ENCODE assay signal across 40 cellular contexts in the genomic region with DNA sequence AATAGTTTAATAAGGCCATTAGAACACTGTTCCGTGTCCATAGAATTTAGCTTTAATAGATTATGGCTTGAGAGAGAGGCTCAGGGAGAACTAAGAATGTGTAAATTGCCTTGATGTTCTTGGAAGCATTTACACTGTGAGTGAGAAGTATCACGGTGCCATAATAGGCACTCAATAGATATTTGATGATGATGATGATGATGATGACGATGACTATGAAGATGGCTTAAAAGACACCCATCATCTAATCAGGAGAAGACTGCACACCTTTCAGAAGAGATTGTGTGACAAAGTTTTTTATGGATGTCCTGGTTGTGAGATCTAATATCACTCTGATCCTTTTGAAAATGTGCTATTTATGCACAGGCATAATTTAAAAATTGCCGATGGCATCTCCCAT.
"Had no signal": no experiment of that assay in that cellular context is flagged by ENCODE, and none has a peak within 500 bp of the region (broad histone marks: within the 10 kb centered on the region; RNA-seq: fewer than 3 reads in every experiment).

No MANE protein-coding gene starts in this region.

- H3K4me1 ChIP-seq: adrenal gland, body of pancreas had no signal

- H3K9me3 Mint-ChIP-seq: activated naive CD4-positive, alpha-beta T cell treated with anti-CD3 and anti-CD28 coated beads for 36 hours; activated naive CD4-positive, alpha-beta T cell treated with anti-CD3 and anti-CD28 coated beads, Interleukin-2, amount 10 ng/mL, durations not matched to agents 7 days and 5 days; activated naive CD4-positive, alpha-beta T cell treated with anti-CD3 and anti-CD28 coated beads, Interleukin-2, amount 50 U/mL, for 24 hours; activated naive CD4-positive, alpha-beta T cell treated with anti-CD3 and anti-CD28 coated beads, Interleukin-2, amount 50 U/mL, for 72 hours; activated naive CD8-positive, alpha-beta T cell treated with anti-CD3 and anti-CD28 coated beads for 36 hours; activated naive CD8-positive, alpha-beta T cell treated with anti-CD3 and anti-CD28 coated beads, Interleukin-2, amount 10 ng/mL, durations not matched to agents 7 days and 5 days; activated naive CD8-positive, alpha-beta T cell treated with anti-CD3 and anti-CD28 coated beads, Interleukin-2, amount 50 U/mL, for 24 hours; activated T-cell treated with anti-CD3 and anti-CD28 coated beads, Interleukin-2, amount 50 U/mL, for 24 hours; activated T-cell treated with anti-CD3 and anti-CD28 coated beads, Interleukin-2, amount 50 U/mL, for 4 hours; activated T-cell treated with anti-CD3 and anti-CD28 coated beads, Interleukin-2, amount 50 U/mL, for 72 hours; activated T-helper 1 cell treated with anti-CD3 and anti-CD28 coated beads, Interleukin-12 subunit alpha, Interleukin-12 subunit beta, Interleukin-2, Interleukin-4 antibody, amounts not matched to agents 30 ng/mL and 10 ng/mL and 1 ng/mL, durations not matched to agents 14 hours and 24 hours and 36 hours; activated T-helper 17 cell treated with anti-CD3 and anti-CD28 coated beads, Interleukin-2, amount 50 U/mL, for 72 hours; activated T-helper 2 cell treated with anti-CD3 and anti-CD28 coated beads, Interferon-gamma antibody, Interleukin-2, Interleukin-4, amounts not matched to agents 10 μg/mL and 5 μg/mL and 100 μg/mL, durations not matched to agents 14 hours and 24 hours and 36 hours; brain; central memory CD8-positive, alpha-beta T cell had no signal

- H3K36me3 ChIP-seq: adrenal gland, brain microvascular endothelial cell, breast epithelium had no signal

- H3K27ac ChIP-seq: adrenal gland, ascending aorta, body of pancreas, brain microvascular endothelial cell, breast epithelium, cardiac muscle cell had no signal

- H3K4me1 Mint-ChIP-seq: activated naive CD4-positive, alpha-beta T cell treated with anti-CD3 and anti-CD28 coated beads, Interleukin-2, amount 10 ng/mL, durations not matched to agents 7 days and 5 days; activated naive CD4-positive, alpha-beta T cell treated with anti-CD3 and anti-CD28 coated beads, Interleukin-2, amount 50 U/mL, for 24 hours; activated naive CD8-positive, alpha-beta T cell treated with anti-CD3 and anti-CD28 coated beads for 36 hours; activated naive CD8-positive, alpha-beta T cell treated with anti-CD3 and anti-CD28 coated beads, Interleukin-2, amount 10 ng/mL, durations not matched to agents 7 days and 5 days; activated naive CD8-positive, alpha-beta T cell treated with anti-CD3 and anti-CD28 coated beads, Interleukin-2, amount 50 U/mL, for 24 hours; activated T-helper 17 cell treated with anti-CD3 and anti-CD28 coated beads, Interleukin-2, amount 50 U/mL, for 72 hours; central memory CD8-positive, alpha-beta T cell had no signal

- H3K27me3 Mint-ChIP-seq: activated naive CD8-positive, alpha-beta T cell; activated T-cell treated with anti-CD3 and anti-CD28 coated beads, Interleukin-2, amount 50 U/mL, for 24 hours; activated T-helper 17 cell treated with anti-CD3 and anti-CD28 coated beads, Interleukin-2, amount 50 U/mL, for 72 hours; brain; central memory CD8-positive, alpha-beta T cell had no signal

- H3K36me3 Mint-ChIP-seq: activated naive CD4-positive, alpha-beta T cell treated with anti-CD3 and anti-CD28 coated beads, Interleukin-2, amount 10 ng/mL, durations not matched to agents 7 days and 5 days; activated naive CD4-positive, alpha-beta T cell treated with anti-CD3 and anti-CD28 coated beads, Interleukin-2, amount 50 U/mL, for 24 hours; activated naive CD4-positive, alpha-beta T cell treated with anti-CD3 and anti-CD28 coated beads, Interleukin-2, amount 50 U/mL, for 72 hours; activated naive CD8-positive, alpha-beta T cell; activated naive CD8-positive, alpha-beta T cell treated with anti-CD3 and anti-CD28 coated beads for 36 hours; activated naive CD8-positive, alpha-beta T cell treated with anti-CD3 and anti-CD28 coated beads, Interleukin-2, amount 10 ng/mL, durations not matched to agents 7 days and 5 days had no signal

- H3K27me3 ChIP-seq: adrenal gland, ascending aorta, body of pancreas, brain microvascular endothelial cell, breast epithelium, cardiac muscle cell had no signal

- H3K27ac Mint-ChIP-seq: activated naive CD4-positive, alpha-beta T cell treated with anti-CD3 and anti-CD28 coated beads for 36 hours; activated naive CD4-positive, alpha-beta T cell treated with anti-CD3 and anti-CD28 coated beads, Interleukin-2, amount 10 ng/mL, durations not matched to agents 7 days and 5 days; activated naive CD4-positive, alpha-beta T cell treated with anti-CD3 and anti-CD28 coated beads, Interleukin-2, amount 50 U/mL, for 24 hours; activated naive CD4-positive, alpha-beta T cell treated with anti-CD3 and anti-CD28 coated beads, Interleukin-2, amount 50 U/mL, for 72 hours; activated naive CD8-positive, alpha-beta T cell; activated naive CD8-positive, alpha-beta T cell treated with anti-CD3 and anti-CD28 coated beads for 36 hours; activated naive CD8-positive, alpha-beta T cell treated with anti-CD3 and anti-CD28 coated beads, Interleukin-2, amount 10 ng/mL, durations not matched to agents 7 days and 5 days; activated naive CD8-positive, alpha-beta T cell treated with anti-CD3 and anti-CD28 coated beads, Interleukin-2, amount 50 U/mL, for 24 hours; activated T-cell treated with anti-CD3 and anti-CD28 coated beads, Interleukin-2, amount 50 U/mL, for 24 hours; activated T-cell treated with anti-CD3 and anti-CD28 coated beads, Interleukin-2, amount 50 U/mL, for 72 hours; activated T-helper 1 cell treated with anti-CD3 and anti-CD28 coated beads, Interleukin-12 subunit alpha, Interleukin-12 subunit beta, Interleukin-2, Interleukin-4 antibody, amounts not matched to agents 30 ng/mL and 10 ng/mL and 1 ng/mL, durations not matched to agents 14 hours and 24 hours and 36 hours; activated T-helper 17 cell treated with anti-CD3 and anti-CD28 coated beads, Interleukin-2, amount 50 U/mL, for 72 hours; activated T-helper 2 cell treated with anti-CD3 and anti-CD28 coated beads, Interferon-gamma antibody, Interleukin-2, Interleukin-4, amounts not matched to agents 10 μg/mL and 5 μg/mL and 100 μg/mL, durations not matched to agents 14 hours and 24 hours and 36 hours had no signal

- H3K4me3 ChIP-seq: adrenal gland, ascending aorta, body of pancreas, breast epithelium, cardiac muscle cell had no signal

- H3K9me3 ChIP-seq: adrenal gland, ascending aorta, body of pancreas, breast epithelium had no signal

- ATAC-seq: activated naive CD4-positive, alpha-beta T cell treated with anti-CD3 and anti-CD28 coated beads, Interleukin-2, amount 50 U/mL, for 72 hours; activated naive CD8-positive, alpha-beta T cell treated with anti-CD3 and anti-CD28 coated beads, Interleukin-2, amount 50 U/mL, for 24 hours; activated T-cell treated with anti-CD3 and anti-CD28 coated beads, Interleukin-2, amount 50 U/mL, for 4 hours; activated T-cell treated with anti-CD3 and anti-CD28 coated beads, Interleukin-2, amount 50 U/mL, for 72 hours; activated T-helper 17 cell treated with anti-CD3 and anti-CD28 coated beads, Interleukin-2, amount 50 U/mL, for 72 hours; body of pancreas had no signal

- FAIRE-seq: astrocyte, bronchial epithelial cell had no signal

- H3K4me3 Mint-ChIP-seq: activated naive CD4-positive, alpha-beta T cell treated with anti-CD3 and anti-CD28 coated beads for 36 hours; activated naive CD4-positive, alpha-beta T cell treated with anti-CD3 and anti-CD28 coated beads, Interleukin-2, amount 10 ng/mL, durations not matched to agents 7 days and 5 days; activated naive CD4-positive, alpha-beta T cell treated with anti-CD3 and anti-CD28 coated beads, Interleukin-2, amount 50 U/mL, for 24 hours; activated naive CD8-positive, alpha-beta T cell; activated naive CD8-positive, alpha-beta T cell treated with anti-CD3 and anti-CD28 coated beads for 36 hours; activated naive CD8-positive, alpha-beta T cell treated with anti-CD3 and anti-CD28 coated beads, Interleukin-2, amount 10 ng/mL, durations not matched to agents 7 days and 5 days; activated naive CD8-positive, alpha-beta T cell treated with anti-CD3 and anti-CD28 coated beads, Interleukin-2, amount 50 U/mL, for 24 hours; activated T-cell treated with anti-CD3 and anti-CD28 coated beads, Interleukin-2, amount 50 U/mL, for 24 hours; activated T-cell treated with anti-CD3 and anti-CD28 coated beads, Interleukin-2, amount 50 U/mL, for 4 hours; activated T-cell treated with anti-CD3 and anti-CD28 coated beads, Interleukin-2, amount 50 U/mL, for 72 hours; activated T-helper 1 cell treated with anti-CD3 and anti-CD28 coated beads, Interleukin-12 subunit alpha, Interleukin-12 subunit beta, Interleukin-2, Interleukin-4 antibody, amounts not matched to agents 30 ng/mL and 10 ng/mL and 1 ng/mL, durations not matched to agents 14 hours and 24 hours and 36 hours; activated T-helper 17 cell treated with anti-CD3 and anti-CD28 coated beads, Interleukin-2, amount 50 U/mL, for 72 hours; brain; central memory CD8-positive, alpha-beta T cell had no signal

- DNase-seq: activated effector memory CD4-positive, alpha-beta T cell treated with anti-CD3 and anti-CD28 coated beads, Interleukin-2, amount 50 U/mL, for 16 hours; activated effector memory CD4-positive, alpha-beta T cell treated with Interleukin-2 at 50 U/mL for 16 hours; activated gamma-delta T cell; activated gamma-delta T cell treated with Interleukin-2 at 50 U/mL for 16 hours; activated naive CD4-positive, alpha-beta T cell; activated naive CD4-positive, alpha-beta T cell treated with anti-CD3 and anti-CD28 coated beads for 36 hours; activated naive CD4-positive, alpha-beta T cell treated with anti-CD3 and anti-CD28 coated beads, Interleukin-2, amount 10 ng/mL, durations not matched to agents 7 days and 5 days; activated naive CD4-positive, alpha-beta T cell treated with anti-CD3 and anti-CD28 coated beads, Interleukin-2, amount 50 U/mL, for 16 hours; activated naive CD4-positive, alpha-beta T cell treated with Interleukin-2 at 50 U/mL for 16 hours; activated naive CD8-positive, alpha-beta T cell treated with anti-CD3 and anti-CD28 coated beads for 36 hours; activated naive CD8-positive, alpha-beta T cell treated with anti-CD3 and anti-CD28 coated beads, Interleukin-2, amount 10 ng/mL, durations not matched to agents 7 days and 5 days; activated naive CD8-positive, alpha-beta T cell treated with anti-CD3 and anti-CD28 coated beads, Interleukin-2, amount 50 U/mL, for 24 hours; activated T-cell treated with anti-CD3 and anti-CD28 coated beads, Interleukin-2, amount 50 U/mL, for 1 hour; activated T-cell treated with anti-CD3 and anti-CD28 coated beads, Interleukin-2, amount 50 U/mL, for 24 hours; activated T-cell treated with anti-CD3 and anti-CD28 coated beads, Interleukin-2, amount 50 U/mL, for 4 hours; activated T-cell treated with anti-CD3 and anti-CD28 coated beads, Interleukin-2, amount 50 U/mL, for 48 hours; activated T-cell treated with anti-CD3 and anti-CD28 coated beads, Interleukin-2, amount 50 U/mL, for 72 hours; adrenal gland; amniotic stem cell; amygdala; anterior cingulate cortex; aorta; body of pancreas; brain microvascular endothelial cell; caudate nucleus; central memory CD4-positive, alpha-beta T cell; cerebellar nuclear complex had no signal
